ENCODE assay signal across 8 cellular contexts in genomic region chr22:42090596-42091445, GRCh38.
DNase-seq lines count a peak whose midpoint lies in the region; ATAC-seq lines count a peak whose summit lies in the region.

TSS of gene NDUFA6 (minus strand) at chr22:42090772. CDS start at chr22:42090744, 28 bp downstream.

- H3K9me3 Mint-ChIP-seq in central memory CD8-positive, alpha-beta T cell: no peaks in the 10 kb centered on the region

- no peaks in the 10 kb centered on the region for H3K27me3 Mint-ChIP-seq in central memory CD8-positive, alpha-beta T cell

- H3K36me3 Mint-ChIP-seq in central memory CD8-positive, alpha-beta T cell (ENCODE audit: insufficient read depth): peaks cover 26% of the 10 kb centered on the region

- H3K4me3 Mint-ChIP-seq in central memory CD8-positive, alpha-beta T cell: peak within 1 kb of the TSS; percentile 98

- peak within 1 kb of the TSS; percentile 97 for H3K27ac Mint-ChIP-seq in central memory CD8-positive, alpha-beta T cell (ENCODE audit: low read depth)

- peaks cover 26% of the 10 kb centered on the region for H3K4me1 Mint-ChIP-seq in central memory CD8-positive, alpha-beta T cell

- peak; percentile 95 for ATAC-seq in GM18909 (IDR thresholded peaks at IDR 0.05; ENCODE audit: poor library complexity, unreplicated experiment)
- ATAC-seq in HG03196 (IDR thresholded peaks at IDR 0.05; ENCODE audit: unreplicated experiment): peak; percentile 92
- peak; percentile 89 for ATAC-seq in central memory CD8-positive, alpha-beta T cell (replicated peaks; ENCODE audit: extremely low read depth, poor library complexity, severe bottlenecking)

- DNase-seq in AG08396 (ENCODE audit: low spot score) (peak; percentile 99), NCI-H345 (lab: John Stamatoyannopoulos, UW) (peak; percentile 98), iris pigment epithelial cell (ENCODE audit: low read depth) (peak; percentile 99)
- peak; percentile 94 to 97 (median 96) for DNase-seq in activated CD4-positive, CD25-positive, alpha-beta regulatory T cell (lab: John Stamatoyannopoulos, UW)
- peak; percentile 91 to 98 for DNase-seq in central memory CD8-positive, alpha-beta T cell (ENCODE audit: low spot score in 2 of 2)
- DNase-seq in stimulated activated CD4-positive, alpha-beta T cell treated with anti-CD3 and anti-CD28 coated beads, Interleukin-12 subunit alpha, Interleukin-12 subunit beta, amount 100 ng/mL, for 4 hours: peak; percentile 96

Comparison
In these comparisons a context has a peak if more than half of its experiments do, and no peak if none do; other contexts are left out.
1. Peak in every context shown above with its lines: DNase-seq and ATAC-seq.